15 cellular contexts compared by ENCODE assay signal in the genomic region with DNA sequence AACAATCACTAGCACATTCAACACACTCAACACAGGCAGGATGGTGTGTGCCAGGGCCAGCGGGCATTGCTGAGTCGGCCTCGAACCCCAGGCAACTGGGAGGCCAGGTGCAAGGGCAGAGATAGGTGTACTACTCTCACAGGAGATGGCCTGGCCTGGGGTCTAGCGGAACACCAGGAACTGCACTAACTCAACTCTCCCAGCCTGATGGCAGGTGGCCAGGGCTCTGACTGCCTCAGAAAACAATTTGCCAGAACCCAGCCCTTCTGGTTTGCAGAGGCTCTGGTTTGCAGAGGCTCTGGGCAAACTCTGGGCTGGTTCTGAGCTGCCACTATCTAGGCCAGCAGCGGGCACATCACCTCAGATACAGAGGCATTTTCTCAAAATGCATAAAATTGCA.
DNase-seq lines count a peak whose midpoint lies in the region; ATAC-seq, FAIRE-seq and TF ChIP-seq lines count a peak whose summit lies in the region.
"Had no signal": no experiment of that assay in that cellular context is flagged by ENCODE, and none has a peak within 500 bp of the region (broad histone marks: within the 10 kb centered on the region; RNA-seq: fewer than 3 reads in every experiment).

No MANE protein-coding gene starts in this region.

- peaks cover 0 to 28% (median 4%) of the 10 kb centered on the region in 9 donors for H3K4me1 ChIP-seq in heart right ventricle
- H3K4me1 ChIP-seq: BLaER1 treated with 17β-estradiol and CSF1 and Interleukin-3, amounts not matched to agents 10 nM and 100 nM; SJCRH30 had no signal

- no peak for TF ChIP-seq POLR2A in GM12892 (IDR thresholded peaks at IDR 0.05; ENCODE audit: low read depth, low read length)

- no peak overlapping the region for H3K27ac ChIP-seq in heart right ventricle
- H3K27ac ChIP-seq: BLaER1 treated with 17β-estradiol and CSF1 and Interleukin-3, amounts not matched to agents 10 nM and 100 nM; esophagus muscularis mucosa; SJCRH30; upper lobe of left lung had no signal

- intact Hi-C loops in heart right ventricle (cut with DNase I) = no loop called here

- WGBS in heart right ventricle, 2 donors = 63 to 70% methylated on average over 5 of the region's 5 CpGs

- H3K9me3 ChIP-seq in heart right ventricle = no peaks in the 10 kb centered on the region
- H3K9me3 ChIP-seq: BLaER1 treated with 17β-estradiol and CSF1 and Interleukin-3, amounts not matched to agents 10 nM and 100 nM; esophagus muscularis mucosa; SJCRH30; upper lobe of left lung had no signal

- H3K36me3 ChIP-seq in heart right ventricle = no peaks in the 10 kb centered on the region
- H3K36me3 ChIP-seq: BLaER1 treated with 17β-estradiol and CSF1 and Interleukin-3, amounts not matched to agents 10 nM and 100 nM; esophagus muscularis mucosa; SJCRH30; upper lobe of left lung had no signal

- no peaks in the 10 kb centered on the region for H3K27me3 ChIP-seq in heart right ventricle
- H3K27me3 ChIP-seq: BLaER1 treated with 17β-estradiol and CSF1 and Interleukin-3, amounts not matched to agents 10 nM and 100 nM; esophagus muscularis mucosa; SJCRH30; upper lobe of left lung had no signal

- H3K4me3 ChIP-seq in heart right ventricle = no peak overlapping the region
- H3K4me3 ChIP-seq: BLaER1 treated with 17β-estradiol and CSF1 and Interleukin-3, amounts not matched to agents 10 nM and 100 nM; esophagus muscularis mucosa; SJCRH30; upper lobe of left lung had no signal

- DNase-seq in GM12892 (ENCODE audit: insufficient read length) (no peak), NCI-H446 treated with DMSO at 0.1 percent for 48 hours (lab: John Stamatoyannopoulos, UW) (peak; percentile 29), heart right ventricle (peak; percentile 48 to 65), pons (ENCODE audit: low spot score) (peak; percentile 59), SK-N-DZ (ENCODE audit: low spot score) (no peak), NCI-H345 (lab: John Stamatoyannopoulos, UW) (no peak)
- no peak for DNase-seq in activated CD4-positive, alpha-beta T cell treated with anti-CD3 and anti-CD28 coated beads for 1 hour
- DNase-seq: activated CD4-positive, alpha-beta T cell treated with anti-CD3 and anti-CD28 coated beads for 36 hours; SJCRH30; stimulated activated naive B cell treated with anti-CD40 and anti-IgM and Interleukin-4, amounts not matched to agents 10 μg/mL and 1 μg/mL and 100 μg/mL, for 72 hours; T1000; upper lobe of left lung had no signal

- ATAC-seq in heart right ventricle (peak in 6 of 8 donors; percentile 30 to 65 (median 48)), HG03025 (IDR thresholded peaks at IDR 0.05; ENCODE audit: low FRiP score, unreplicated experiment) (no peak)
- ATAC-seq: activated CD4-positive, alpha-beta T cell treated with anti-CD3 and anti-CD28 coated beads for 36 hours; stimulated activated naive B cell treated with anti-CD40 and anti-IgM and Interleukin-4, amounts not matched to agents 10 μg/mL and 1 μg/mL and 100 μg/mL, for 72 hours had no signal

- TF ChIP-seq CTCF in heart right ventricle (IDR thresholded peaks at IDR 0.05) = no peak

- FAIRE-seq in GM12892 (lab: Jason Lieb, UNC) = peak; percentile 36

Comparison
In these comparisons a context has a peak if more than half of its experiments do, and no peak if none do; other contexts are left out.
1. DNase-seq: peak in NCI-H446 treated with DMSO at 0.1 percent for 48 hours (single experiment), heart right ventricle (2 of 2) and pons (single experiment); none in GM12892 (single experiment), SK-N-DZ (single experiment), activated CD4-positive, alpha-beta T cell treated with anti-CD3 and anti-CD28 coated beads for 1 hour (single experiment) and NCI-H345 (single experiment).